In the genomic region with DNA sequence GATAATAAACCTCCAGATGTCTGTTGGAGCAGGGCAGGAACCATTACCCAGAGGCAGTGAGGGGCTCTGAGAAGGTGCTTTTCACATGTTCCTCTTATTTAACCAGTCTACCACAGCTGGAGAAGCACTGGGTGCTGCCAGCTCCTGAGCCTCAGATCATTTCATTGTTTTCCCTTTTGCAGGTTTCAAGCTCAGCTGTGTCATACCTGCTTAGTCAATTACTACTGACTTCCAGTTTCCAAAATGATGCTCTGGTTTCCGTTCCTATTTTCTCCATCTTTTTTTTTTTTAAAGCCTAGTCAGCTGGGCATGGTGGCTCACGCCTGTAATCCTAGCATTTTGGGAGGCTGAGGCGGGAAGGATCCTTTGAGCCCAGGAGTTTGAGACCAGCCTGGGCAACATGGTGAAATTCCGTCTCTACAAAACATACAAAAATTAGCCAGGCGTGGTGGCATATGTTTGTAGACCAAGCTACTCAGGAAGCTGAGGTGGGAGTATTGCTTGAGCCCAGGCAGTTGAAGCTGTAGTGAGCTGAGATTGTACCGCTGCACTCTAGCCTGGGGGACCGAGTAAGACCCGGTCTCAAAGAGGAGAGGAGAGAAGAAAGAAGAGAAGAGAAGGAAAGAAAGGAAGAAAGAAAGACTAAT, we compare ENCODE assay signal across 15 cellular contexts. TPM values are rescaled to one million over a fixed set of nuclear protein-coding genes. Genes with fewer than 3 reads are reported as not detected.
A peak's percentile ranks its signal among the peaks of the same experiment; 100 is the strongest.
DNase-seq lines count a peak whose midpoint lies in the region; ATAC-seq, FAIRE-seq and TF ChIP-seq lines count a peak whose summit lies in the region.
"Had no signal": no experiment of that assay in that cellular context is flagged by ENCODE, and none has a peak within 500 bp of the region (broad histone marks: within the 10 kb centered on the region; RNA-seq: fewer than 3 reads in every experiment).

No MANE protein-coding gene starts in this region.

- TF ChIP-seq CTCF in CD8-positive, alpha-beta T cell (IDR thresholded peaks at IDR 0.05): no peak
- TF ChIP-seq CTCF in OCI-LY1 (IDR thresholded peaks at IDR 0.05; ENCODE audit: low read length): no peak
- TF ChIP-seq CTCF in HepG2 (CRISPR knock-in tag; IDR thresholded peaks at IDR 0.05): no peak

- no peaks in the 10 kb centered on the region for H3F3A ChIP-seq in OCI-LY1 (ENCODE audit: insufficient read depth, low read length)

- H3K27ac ChIP-seq in CD8-positive, alpha-beta T cell (ENCODE audit: low read depth, low read length): no peak overlapping the region
- H3K27ac ChIP-seq in OCI-LY1 (ENCODE audit: low read depth, low read length, poor library complexity, severe bottlenecking) (peak overlapping the region; percentile 46), HepG2 (ENCODE audit: extremely low read length, insufficient read depth, low read length) (no peak overlapping the region)
- H3K27ac ChIP-seq: right lobe of liver had no signal

- peak overlapping the region; percentile 72 for H3K4me3 Mint-ChIP-seq in CD8-positive, alpha-beta T cell

- H3K79me2 ChIP-seq in OCI-LY1 (ENCODE audit: insufficient read depth, low read length): no peaks in the 10 kb centered on the region
- peaks cover 3% of the 10 kb centered on the region for H3K79me2 ChIP-seq in HepG2 (ENCODE audit: insufficient read depth, low read length)

- CTCF ChIA-PET in CD8-positive, alpha-beta T cell (lab: Charles Lee): interaction anchor here (0.6 to 21.9 kb wide), 8 partner anchors 9 to 253 kb away, joined by 3 to 879 read pairs (median 4); partner anchors contain the start of genes DHX16, IER3 and TUBB
- CTCF ChIA-PET in HepG2 (lab: Yijun Ruan, JAX; ENCODE audit: low intra/inter-chr PET ratio, low total read pairs): no interaction called here

- no peak for TF ChIP-seq EP300 in HepG2 (IDR thresholded peaks at IDR 0.05; ENCODE audit: low read depth in 2 of 2, low read length in 2 of 2)
- no peak for TF ChIP-seq EP300 in HepG2 (CRISPR knock-in tag; IDR thresholded peaks at IDR 0.05; ENCODE audit: borderline replicate concordance)

- H3K4me2 ChIP-seq in OCI-LY1 (ENCODE audit: low read length) (no peak overlapping the region; the same call in 1 of the 2 replicates), HepG2 (ENCODE audit: low read depth, low read length) (no peak overlapping the region)
- H3K4me2 ChIP-seq: SK-N-SH had no signal

- H3K9me3 Mint-ChIP-seq in CD8-positive, alpha-beta T cell: no peaks in the 10 kb centered on the region
- H3K9me3 Mint-ChIP-seq: brain had no signal

- peaks cover 54% of the 10 kb centered on the region for H3K36me3 Mint-ChIP-seq in CD8-positive, alpha-beta T cell

- peak overlapping the region; percentile 89 for H3K27ac Mint-ChIP-seq in CD8-positive, alpha-beta T cell

- H3K9me2 ChIP-seq in OCI-LY1 (ENCODE audit: low read depth, low read length): no peaks in the 10 kb centered on the region
- H3K9me2 ChIP-seq: SK-N-SH had no signal

- POLR2A ChIA-PET in CD8-positive, alpha-beta T cell (lab: Charles Lee): interaction anchor here (0.6 to 1.9 kb wide), 4 partner anchors 14 to 89 kb away, joined by 3 to 7 read pairs (median 4); partner anchors contain the start of gene C6orf136
- POLR2A ChIA-PET in HepG2 (lab: Yijun Ruan, JAX): interaction anchor here (1.3 to 16.9 kb wide), 2 partner anchors 14 to 31 kb away, joined by 3 to 414 read pairs; no protein-coding TSS in a partner anchor

- H2AFZ ChIP-seq in OCI-LY1 (ENCODE audit: low read length) (no peak overlapping the region), HepG2 (ENCODE audit: low read length) (no peak overlapping the region)

- ATAC-seq in CD8-positive, alpha-beta T cell: no peak
- ATAC-seq in GM19438 (IDR thresholded peaks at IDR 0.05; ENCODE audit: low read depth, unreplicated experiment) (peak; percentile 40), HepG2 (no peak), HG03175 (IDR thresholded peaks at IDR 0.05; ENCODE audit: unreplicated experiment) (no peak)
- ATAC-seq: right lobe of liver had no signal

- H3K9ac ChIP-seq in OCI-LY1 (ENCODE audit: low read length): no peak overlapping the region
- H3K9ac ChIP-seq in HepG2 (ENCODE audit: insufficient read depth, low read depth, low read length): no peak overlapping the region
- H3K9ac ChIP-seq: SK-N-SH had no signal

- intact Hi-C loops in CD8-positive, alpha-beta T cell (cut with DNase I, micrococcal nuclease): loop anchor here (2.0 to 10.0 kb wide), 3 partner anchors 141 to 381 kb away; no protein-coding TSS in a partner anchor
- intact Hi-C loops in HepG2 (cut with micrococcal nuclease; ENCODE audit: unreplicated experiment): no loop called here

- in situ Hi-C loops in HepG2 (cut with HindIII; ENCODE audit: extremely low pct_ligation_motif_present, low pct_unique_long_range_greater_than_20kb): no loop called here

- DNase-seq in CD8-positive, alpha-beta T cell: no peak
- DNase-seq in HepG2 (ENCODE audit: low spot score) (no peak), NOMO-1 (lab: John Stamatoyannopoulos, UW; ENCODE audit: unreplicated experiment in 2 of 2) (no peak), SIG-M5 (lab: John Stamatoyannopoulos, UW) (no peak), MG63 (no peak)
- DNase-seq: COR-L47, hypothalamus, mesendoderm, NCI-H69, SK-N-SH had no signal

- H3K4me3 ChIP-seq in CD8-positive, alpha-beta T cell (ENCODE audit: low read depth, low read length): peak overlapping the region; percentile 11
- H3K4me3 ChIP-seq in OCI-LY1 (ENCODE audit: low read depth, low read length, poor library complexity, severe bottlenecking) (no peak overlapping the region), HepG2 (replicated peaks in 1 of 3; ENCODE audit: insufficient read depth in 1 of 3, low read depth in 2 of 3, low read length in 3 of 3) (no peak overlapping the region), MG63 (no peak overlapping the region)
- H3K4me3 ChIP-seq: right lobe of liver had no signal

- 98% methylated on average over 8 of the region's 8 CpGs for WGBS in HepG2 (ENCODE audit: low lambda C conversion rate)

- FAIRE-seq in HepG2 (lab: Jason Lieb, UNC): no peak

- peaks cover 56% of the 10 kb centered on the region for H3K4me1 ChIP-seq in CD8-positive, alpha-beta T cell (ENCODE audit: insufficient read depth, low read length)
- peaks cover 24% of the 10 kb centered on the region for H3K4me1 ChIP-seq in OCI-LY1 (ENCODE audit: insufficient read depth, low read length, severe bottlenecking)
- peaks cover 47% of the 10 kb centered on the region for H3K4me1 ChIP-seq in HepG2 (ENCODE audit: insufficient read depth, low read length)

- no TSS peak for BruUV-seq in HepG2 (replicated peaks; lab: Mats Ljungman, UMichigan)

- no peak for TF ChIP-seq RAD21 in HepG2 (CRISPR knock-in tag; IDR thresholded peaks at IDR 0.05)

- no peaks in the 10 kb centered on the region for H3K9me3 ChIP-seq in CD8-positive, alpha-beta T cell (ENCODE audit: low read length)
- no peaks in the 10 kb centered on the region for H3K9me3 ChIP-seq in OCI-LY1 (ENCODE audit: low read length)
- no peaks in the 10 kb centered on the region for H3K9me3 ChIP-seq in HepG2 (ENCODE audit: low read length)
- H3K9me3 ChIP-seq in MG63: no peaks in the 10 kb centered on the region
- H3K9me3 ChIP-seq: right lobe of liver, SK-N-SH had no signal

- H3K27me3 ChIP-seq in CD8-positive, alpha-beta T cell (ENCODE audit: insufficient read depth, low read length): no peaks in the 10 kb centered on the region
- no peaks in the 10 kb centered on the region for H3K27me3 ChIP-seq in OCI-LY1 (ENCODE audit: insufficient read depth, low read length)
- H3K27me3 ChIP-seq in HepG2 (ENCODE audit: control insufficient read depth in 1 of 2, insufficient read depth in 2 of 2, low read length in 2 of 2): no peaks in the 10 kb centered on the region
- no peaks in the 10 kb centered on the region for H3K27me3 ChIP-seq in MG63
- H3K27me3 ChIP-seq: right lobe of liver had no signal

- peaks cover 66% of the 10 kb centered on the region for H3K4me1 Mint-ChIP-seq in CD8-positive, alpha-beta T cell (ENCODE audit: low read depth)

- H3K36me3 ChIP-seq in CD8-positive, alpha-beta T cell (ENCODE audit: insufficient read depth, low read length): no peaks in the 10 kb centered on the region
- H3K36me3 ChIP-seq in OCI-LY1 (ENCODE audit: insufficient read depth, low read length) (peaks cover 55% of the 10 kb centered on the region), HepG2 (replicated peaks in 1 of 2; ENCODE audit: control insufficient read depth in 1 of 2, insufficient read depth in 2 of 2, low read length in 2 of 2) (peaks cover 9 to 52% of the 10 kb centered on the region in 2 experiments), MG63 (peaks cover 34% of the 10 kb centered on the region)

- H3K27me3 Mint-ChIP-seq in CD8-positive, alpha-beta T cell (ENCODE audit: low read depth): no peaks in the 10 kb centered on the region
- H3K27me3 Mint-ChIP-seq: brain had no signal

- TF ChIP-seq POLR2A in HepG2 (IDR thresholded peaks at IDR 0.05; ENCODE audit: insufficient read depth in 1 of 2, low read depth in 2 of 2, low read length in 2 of 2): no peak

- H4K20me1 ChIP-seq in OCI-LY1 (ENCODE audit: insufficient read depth, low read length) (no peaks in the 10 kb centered on the region), HepG2 (ENCODE audit: insufficient read depth, low read length) (no peaks in the 10 kb centered on the region)

RNA-seq across cellular contexts. Expression of gene FLOT1, which starts 6.7 kb away (rescaled TPM):
- total RNA-seq in CD8-positive, alpha-beta T cell: 10 to 100 TPM; 27.5 to 27.8 TPM
- 77.8 and 82.3 TPM in 2 replicates for total RNA-seq in HepG2 (2016; rRNA removed; fragmentation: Illumina TruSeq; extraction: Trizol)
- total RNA-seq in HepG2 (2016; cell fraction: cytosol; rRNA removed; fragmentation: Illumina TruSeq; extraction: Trizol; ENCODE audit: low read depth): 113 and 115 TPM in 2 replicates
- total RNA-seq in HepG2 (2016; cell fraction: insoluble cytoplasmic fraction; rRNA removed; fragmentation: Illumina TruSeq; extraction: Trizol): 72.3 and 79.6 TPM in 2 replicates
- 145 and 152 TPM in 2 replicates for total RNA-seq in HepG2 (2016; cell fraction: membrane; rRNA removed; fragmentation: Illumina TruSeq; extraction: Trizol)
- total RNA-seq in HepG2 (2016; cell fraction: nucleus; rRNA removed; fragmentation: Illumina TruSeq; extraction: Trizol): 43.2 and 49.0 TPM in 2 replicates
- 130 and 150 TPM in 2 replicates for polyA plus RNA-seq in HepG2 (2011; rRNA removed)
- 126 and 128 TPM in 2 replicates for polyA plus RNA-seq in HepG2 (2011; cell fraction: cytosol; rRNA removed)
- 139 and 173 TPM in 2 replicates for polyA plus RNA-seq in HepG2 (2011; cell fraction: nucleus; rRNA removed)
- polyA plus RNA-seq in HepG2 (2012): 119 and 142 TPM in 2 replicates
- 217 and 220 TPM in 2 replicates for polyA plus RNA-seq in HepG2 (2016; cell fraction: cytosol; fragmentation: Illumina TruSeq; extraction: Trizol; ENCODE audit: low read depth)
- 116 and 125 TPM in 2 replicates for polyA plus RNA-seq in HepG2 (2016; cell fraction: insoluble cytoplasmic fraction; fragmentation: Illumina TruSeq; extraction: Trizol; ENCODE audit: low read depth)
- 219 and 220 TPM in 2 replicates for polyA plus RNA-seq in HepG2 (2016; cell fraction: membrane; fragmentation: Illumina TruSeq; extraction: Trizol; ENCODE audit: low read depth)
- polyA plus RNA-seq in HepG2 (2016; cell fraction: nucleus; fragmentation: Illumina TruSeq; extraction: Trizol; ENCODE audit: insufficient read depth, low read depth): 146 and 154 TPM in 2 replicates
- 102 and 133 TPM in 2 replicates for polyA minus RNA-seq in HepG2 (2011; rRNA and poly(A)+ RNA removed; ENCODE audit: low replicate concordance)
- 49.8 and 51.9 TPM in 2 replicates for polyA minus RNA-seq in HepG2 (2011; cell fraction: cytosol; rRNA and poly(A)+ RNA removed)
- polyA minus RNA-seq in HepG2 (2011; cell fraction: nucleus; rRNA and poly(A)+ RNA removed): 34.5 and 57.3 TPM in 2 replicates
- total RNA-seq in MG63 (2014; rRNA removed; shearing (Covaris generic); ENCODE audit: low replicate concordance): 111 and 137 TPM in 2 replicates

RNA-seq across cellular contexts. Expression of gene IER3, which starts 8.6 kb away (rescaled TPM):
- 1 to 10 TPM; 9.7 to 9.9 TPM for total RNA-seq in CD8-positive, alpha-beta T cell
- 28.7 and 51.1 TPM in 2 replicates for total RNA-seq in HepG2 (2016; rRNA removed; fragmentation: Illumina TruSeq; extraction: Trizol)
- 83.5 and 89.8 TPM in 2 replicates for total RNA-seq in HepG2 (2016; cell fraction: cytosol; rRNA removed; fragmentation: Illumina TruSeq; extraction: Trizol; ENCODE audit: low read depth)
- total RNA-seq in HepG2 (2016; cell fraction: insoluble cytoplasmic fraction; rRNA removed; fragmentation: Illumina TruSeq; extraction: Trizol): 25.7 and 52.1 TPM in 2 replicates
- total RNA-seq in HepG2 (2016; cell fraction: membrane; rRNA removed; fragmentation: Illumina TruSeq; extraction: Trizol): 91.3 and 101 TPM in 2 replicates
- total RNA-seq in HepG2 (2016; cell fraction: nucleus; rRNA removed; fragmentation: Illumina TruSeq; extraction: Trizol): 33.1 and 34.2 TPM in 2 replicates
- polyA plus RNA-seq in HepG2 (2011; rRNA removed): 131 and 151 TPM in 2 replicates
- polyA plus RNA-seq in HepG2 (2011; cell fraction: cytosol; rRNA removed): 117 TPM in 2 replicates
- 111 and 130 TPM in 2 replicates for polyA plus RNA-seq in HepG2 (2011; cell fraction: nucleus; rRNA removed)
- 130 and 313 TPM in 2 replicates for polyA plus RNA-seq in HepG2 (2012)
- 21.8 and 24.4 TPM in 2 replicates for polyA plus RNA-seq in HepG2 (2016; cell fraction: cytosol; fragmentation: Illumina TruSeq; extraction: Trizol; ENCODE audit: low read depth)
- polyA plus RNA-seq in HepG2 (2016; cell fraction: insoluble cytoplasmic fraction; fragmentation: Illumina TruSeq; extraction: Trizol; ENCODE audit: low read depth): 28.6 and 30.4 TPM in 2 replicates
- 23.7 and 25.1 TPM in 2 replicates for polyA plus RNA-seq in HepG2 (2016; cell fraction: membrane; fragmentation: Illumina TruSeq; extraction: Trizol; ENCODE audit: low read depth)
- polyA plus RNA-seq in HepG2 (2016; cell fraction: nucleus; fragmentation: Illumina TruSeq; extraction: Trizol; ENCODE audit: insufficient read depth, low read depth): 72.1 and 79.6 TPM in 2 replicates
- 19.0 and 307 TPM in 2 replicates for polyA minus RNA-seq in HepG2 (2011; rRNA and poly(A)+ RNA removed; ENCODE audit: low replicate concordance)
- 213 and 378 TPM in 2 replicates for polyA minus RNA-seq in HepG2 (2011; cell fraction: cytosol; rRNA and poly(A)+ RNA removed)
- 95.2 and 99.7 TPM in 2 replicates for polyA minus RNA-seq in HepG2 (2011; cell fraction: nucleus; rRNA and poly(A)+ RNA removed)
- total RNA-seq in MG63 (2014; rRNA removed; shearing (Covaris generic); ENCODE audit: low replicate concordance): 53.6 and 54.6 TPM in 2 replicates

RNA-seq across cellular contexts. Expression of gene TUBB, which starts 15.6 kb away (rescaled TPM):
- total RNA-seq in CD8-positive, alpha-beta T cell: 10 to 100 TPM; 61.3 to 63.1 TPM
- 911 and 1,275 TPM in 2 replicates for total RNA-seq in HepG2 (2016; rRNA removed; fragmentation: Illumina TruSeq; extraction: Trizol)
- 241 and 250 TPM in 2 replicates for total RNA-seq in HepG2 (2016; cell fraction: cytosol; rRNA removed; fragmentation: Illumina TruSeq; extraction: Trizol; ENCODE audit: low read depth)
- total RNA-seq in HepG2 (2016; cell fraction: insoluble cytoplasmic fraction; rRNA removed; fragmentation: Illumina TruSeq; extraction: Trizol): 892 and 1,275 TPM in 2 replicates
- 542 and 545 TPM in 2 replicates for total RNA-seq in HepG2 (2016; cell fraction: membrane; rRNA removed; fragmentation: Illumina TruSeq; extraction: Trizol)
- total RNA-seq in HepG2 (2016; cell fraction: nucleus; rRNA removed; fragmentation: Illumina TruSeq; extraction: Trizol): 386 and 402 TPM in 2 replicates
- 980 and 1,163 TPM in 2 replicates for polyA plus RNA-seq in HepG2 (2011; rRNA removed)
- polyA plus RNA-seq in HepG2 (2011; cell fraction: cytosol; rRNA removed): 853 and 1,099 TPM in 2 replicates
- 241 and 246 TPM in 2 replicates for polyA plus RNA-seq in HepG2 (2011; cell fraction: nucleus; rRNA removed)
- polyA plus RNA-seq in HepG2 (2012): 478 and 597 TPM in 2 replicates
- 300 and 321 TPM in 2 replicates for polyA plus RNA-seq in HepG2 (2016; cell fraction: cytosol; fragmentation: Illumina TruSeq; extraction: Trizol; ENCODE audit: low read depth)
- polyA plus RNA-seq in HepG2 (2016; cell fraction: insoluble cytoplasmic fraction; fragmentation: Illumina TruSeq; extraction: Trizol; ENCODE audit: low read depth): 2,019 and 2,085 TPM in 2 replicates
- 586 and 657 TPM in 2 replicates for polyA plus RNA-seq in HepG2 (2016; cell fraction: membrane; fragmentation: Illumina TruSeq; extraction: Trizol; ENCODE audit: low read depth)
- 686 and 716 TPM in 2 replicates for polyA plus RNA-seq in HepG2 (2016; cell fraction: nucleus; fragmentation: Illumina TruSeq; extraction: Trizol; ENCODE audit: insufficient read depth, low read depth)
- polyA minus RNA-seq in HepG2 (2011; rRNA and poly(A)+ RNA removed; ENCODE audit: low replicate concordance): 1,833 and 2,373 TPM in 2 replicates
- 412 and 479 TPM in 2 replicates for polyA minus RNA-seq in HepG2 (2011; cell fraction: cytosol; rRNA and poly(A)+ RNA removed)
- 105 and 134 TPM in 2 replicates for polyA minus RNA-seq in HepG2 (2011; cell fraction: nucleus; rRNA and poly(A)+ RNA removed)
- total RNA-seq in MG63 (2014; rRNA removed; shearing (Covaris generic); ENCODE audit: low replicate concordance): 241 and 386 TPM in 2 replicates

RNA-seq across cellular contexts. Expression of gene MDC1, which starts 18.7 kb away (rescaled TPM):
- 10 to 100 TPM; 38.9 to 48.8 TPM for total RNA-seq in CD8-positive, alpha-beta T cell
- total RNA-seq in HepG2 (2016; rRNA removed; fragmentation: Illumina TruSeq; extraction: Trizol): 8.4 and 20.5 TPM in 2 replicates
- total RNA-seq in HepG2 (2016; cell fraction: cytosol; rRNA removed; fragmentation: Illumina TruSeq; extraction: Trizol; ENCODE audit: low read depth): 2.6 TPM in 2 replicates
- 9.0 and 18.7 TPM in 2 replicates for total RNA-seq in HepG2 (2016; cell fraction: insoluble cytoplasmic fraction; rRNA removed; fragmentation: Illumina TruSeq; extraction: Trizol)
- 7.6 TPM in 2 replicates for total RNA-seq in HepG2 (2016; cell fraction: membrane; rRNA removed; fragmentation: Illumina TruSeq; extraction: Trizol)
- 18.3 and 20.9 TPM in 2 replicates for total RNA-seq in HepG2 (2016; cell fraction: nucleus; rRNA removed; fragmentation: Illumina TruSeq; extraction: Trizol)
- polyA plus RNA-seq in HepG2 (2011; rRNA removed): 11.7 and 14.0 TPM in 2 replicates
- polyA plus RNA-seq in HepG2 (2011; cell fraction: cytosol; rRNA removed): 4.5 and 6.7 TPM in 2 replicates
- 39.8 and 42.9 TPM in 2 replicates for polyA plus RNA-seq in HepG2 (2011; cell fraction: nucleus; rRNA removed)
- 14.2 and 21.0 TPM in 2 replicates for polyA plus RNA-seq in HepG2 (2012)
- 1.2 and 1.3 TPM in 2 replicates for polyA plus RNA-seq in HepG2 (2016; cell fraction: cytosol; fragmentation: Illumina TruSeq; extraction: Trizol; ENCODE audit: low read depth)
- polyA plus RNA-seq in HepG2 (2016; cell fraction: insoluble cytoplasmic fraction; fragmentation: Illumina TruSeq; extraction: Trizol; ENCODE audit: low read depth): 13.9 and 27.7 TPM in 2 replicates
- 2.2 and 3.4 TPM in 2 replicates for polyA plus RNA-seq in HepG2 (2016; cell fraction: membrane; fragmentation: Illumina TruSeq; extraction: Trizol; ENCODE audit: low read depth)
- 66.8 and 94.4 TPM in 2 replicates for polyA plus RNA-seq in HepG2 (2016; cell fraction: nucleus; fragmentation: Illumina TruSeq; extraction: Trizol; ENCODE audit: insufficient read depth, low read depth)
- 16.6 and 29.4 TPM in 2 replicates for polyA minus RNA-seq in HepG2 (2011; rRNA and poly(A)+ RNA removed; ENCODE audit: low replicate concordance)
- 8.0 and 10.3 TPM in 2 replicates for polyA minus RNA-seq in HepG2 (2011; cell fraction: cytosol; rRNA and poly(A)+ RNA removed)
- polyA minus RNA-seq in HepG2 (2011; cell fraction: nucleus; rRNA and poly(A)+ RNA removed): 7.6 and 9.1 TPM in 2 replicates
- total RNA-seq in MG63 (2014; rRNA removed; shearing (Covaris generic); ENCODE audit: low replicate concordance): 5.4 and 10.8 TPM in 2 replicates

RNA-seq across cellular contexts. Expression of gene NRM, which starts 45.0 kb away (rescaled TPM):
- total RNA-seq in CD8-positive, alpha-beta T cell: 1 to 10 TPM; 1.5 to 2.0 TPM
- total RNA-seq in HepG2 (2016; rRNA removed; fragmentation: Illumina TruSeq; extraction: Trizol): 7.4 and 16.0 TPM in 2 replicates
- 6.4 and 6.8 TPM in 2 replicates for total RNA-seq in HepG2 (2016; cell fraction: cytosol; rRNA removed; fragmentation: Illumina TruSeq; extraction: Trizol; ENCODE audit: low read depth)
- total RNA-seq in HepG2 (2016; cell fraction: insoluble cytoplasmic fraction; rRNA removed; fragmentation: Illumina TruSeq; extraction: Trizol): 7.0 and 15.7 TPM in 2 replicates
- total RNA-seq in HepG2 (2016; cell fraction: membrane; rRNA removed; fragmentation: Illumina TruSeq; extraction: Trizol): 11.0 and 11.6 TPM in 2 replicates
- 13.6 and 15.9 TPM in 2 replicates for total RNA-seq in HepG2 (2016; cell fraction: nucleus; rRNA removed; fragmentation: Illumina TruSeq; extraction: Trizol)
- 12.5 TPM in 2 replicates for polyA plus RNA-seq in HepG2 (2011; rRNA removed)
- polyA plus RNA-seq in HepG2 (2011; cell fraction: cytosol; rRNA removed): 10.6 and 14.5 TPM in 2 replicates
- polyA plus RNA-seq in HepG2 (2011; cell fraction: nucleus; rRNA removed): 11.7 and 12.5 TPM in 2 replicates
- polyA plus RNA-seq in HepG2 (2012): 11.9 and 19.8 TPM in 2 replicates
- polyA plus RNA-seq in HepG2 (2016; cell fraction: cytosol; fragmentation: Illumina TruSeq; extraction: Trizol; ENCODE audit: low read depth): 16.1 and 17.3 TPM in 2 replicates
- polyA plus RNA-seq in HepG2 (2016; cell fraction: insoluble cytoplasmic fraction; fragmentation: Illumina TruSeq; extraction: Trizol; ENCODE audit: low read depth): 19.1 and 23.6 TPM in 2 replicates
- polyA plus RNA-seq in HepG2 (2016; cell fraction: membrane; fragmentation: Illumina TruSeq; extraction: Trizol; ENCODE audit: low read depth): 27.9 and 29.1 TPM in 2 replicates
- 46.7 and 53.9 TPM in 2 replicates for polyA plus RNA-seq in HepG2 (2016; cell fraction: nucleus; fragmentation: Illumina TruSeq; extraction: Trizol; ENCODE audit: insufficient read depth, low read depth)
- 28.0 and 30.7 TPM in 2 replicates for polyA minus RNA-seq in HepG2 (2011; rRNA and poly(A)+ RNA removed; ENCODE audit: low replicate concordance)
- polyA minus RNA-seq in HepG2 (2011; cell fraction: cytosol; rRNA and poly(A)+ RNA removed): 9.8 and 11.5 TPM in 2 replicates
- polyA minus RNA-seq in HepG2 (2011; cell fraction: nucleus; rRNA and poly(A)+ RNA removed): 3.3 and 4.5 TPM in 2 replicates
- 0.25 and 3.4 TPM in 2 replicates for total RNA-seq in MG63 (2014; rRNA removed; shearing (Covaris generic); ENCODE audit: low replicate concordance)
